ENCODE assay signal across 10 cellular contexts in the genomic region with DNA sequence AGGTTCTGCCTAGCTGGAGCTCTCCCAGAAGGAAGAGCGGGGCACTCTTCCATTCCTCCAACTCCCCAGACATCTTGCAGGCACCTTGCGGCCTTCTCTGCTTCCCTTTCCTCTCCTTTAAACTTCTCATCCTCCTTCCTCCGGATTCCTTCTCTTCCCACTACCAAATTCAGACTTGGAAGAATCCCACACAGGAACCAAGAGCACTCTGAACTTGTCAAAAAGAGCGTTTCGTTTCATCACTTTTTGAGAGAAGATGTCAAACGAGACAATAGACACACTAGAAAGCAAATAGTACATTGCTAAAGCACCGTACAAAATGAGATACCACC. TPM values are rescaled to one million over a fixed set of nuclear protein-coding genes. Genes with fewer than 3 reads are reported as not detected.
DNase-seq lines count a peak whose midpoint lies in the region; ATAC-seq and TF ChIP-seq lines count a peak whose summit lies in the region.
"Had no signal": no experiment of that assay in that cellular context is flagged by ENCODE, and none has a peak within 500 bp of the region (broad histone marks: within the 10 kb centered on the region; RNA-seq: fewer than 3 reads in every experiment).

No MANE protein-coding gene starts in this region.

- no peak overlapping the region for H3K4me3 ChIP-seq in CD4-positive, CD25-positive, alpha-beta regulatory T cell (ENCODE audit: low read depth, low read length)
- peak overlapping the region; percentile 54 for H3K4me3 ChIP-seq in WERI-Rb-1 (ENCODE audit: low read depth, low read length)
- H3K4me3 ChIP-seq in right cardiac atrium (ENCODE audit: low read length): peak overlapping the region; percentile 54
- H3K4me3 ChIP-seq in trophoblast cell (ENCODE audit: low read depth, low read length): no peak overlapping the region

- H3K79me1 ChIP-seq in trophoblast cell (ENCODE audit: low read length): no peaks in the 10 kb centered on the region

- no peak overlapping the region for H4K91ac ChIP-seq in trophoblast cell (ENCODE audit: low read depth, low read length)

- peaks cover 0 to 4% of the 10 kb centered on the region in 2 experiments for H3K9me3 ChIP-seq in CD4-positive, CD25-positive, alpha-beta regulatory T cell (ENCODE audit: control insufficient read depth in 2 of 2, low read length in 2 of 2)
- H3K9me3 ChIP-seq in WERI-Rb-1 (ENCODE audit: severe bottlenecking): no peaks in the 10 kb centered on the region
- H3K9me3 ChIP-seq in right cardiac atrium (ENCODE audit: control insufficient read depth, low read length): peaks cover 2% of the 10 kb centered on the region
- peaks cover 7% of the 10 kb centered on the region for H3K9me3 ChIP-seq in trophoblast cell (ENCODE audit: insufficient read depth, low read depth, low read length)

- H2BK12ac ChIP-seq in trophoblast cell (ENCODE audit: low read length): no peak overlapping the region

- no peak overlapping the region for H2AFZ ChIP-seq in trophoblast cell (ENCODE audit: insufficient read depth, low read length, poor library complexity)

- no peak overlapping the region for H3K14ac ChIP-seq in trophoblast cell (ENCODE audit: low read length)

- no peak overlapping the region for H3K23ac ChIP-seq in trophoblast cell (ENCODE audit: low read length)

- no peak overlapping the region for H3K18ac ChIP-seq in trophoblast cell (ENCODE audit: low read length)

- H3K36me3 Mint-ChIP-seq in CD4-positive, CD25-positive, alpha-beta regulatory T cell: no peaks in the 10 kb centered on the region

- H3K4me2 ChIP-seq in trophoblast cell (ENCODE audit: low read length): peak overlapping the region; percentile 89

- no peak overlapping the region for H2BK5ac ChIP-seq in trophoblast cell (ENCODE audit: low read depth, low read length, poor library complexity)

- no peaks in the 10 kb centered on the region for H3K79me2 ChIP-seq in trophoblast cell (ENCODE audit: control insufficient read depth, insufficient read depth, low read length, poor library complexity)

- peaks cover 13% of the 10 kb centered on the region for H3K4me1 ChIP-seq in CD4-positive, CD25-positive, alpha-beta regulatory T cell (ENCODE audit: control insufficient read depth, insufficient read depth, low read length, poor library complexity, severe bottlenecking)
- peaks cover 6% of the 10 kb centered on the region for H3K4me1 ChIP-seq in right cardiac atrium (ENCODE audit: control insufficient read depth, insufficient read depth, low read length)
- H3K4me1 ChIP-seq in trophoblast cell (ENCODE audit: control insufficient read depth in 1 of 2, insufficient read depth in 2 of 2, low read length in 2 of 2): peaks cover 6 to 9% of the 10 kb centered on the region in 2 experiments

- peaks cover 56% of the 10 kb centered on the region for H3K27me3 ChIP-seq in CD4-positive, CD25-positive, alpha-beta regulatory T cell (ENCODE audit: control insufficient read depth, insufficient read depth, low read length)
- peaks cover 17% of the 10 kb centered on the region for H3K27me3 ChIP-seq in WERI-Rb-1 (ENCODE audit: insufficient read depth, low read depth, severe bottlenecking)
- H3K27me3 ChIP-seq in right cardiac atrium (ENCODE audit: control insufficient read depth, insufficient read depth): no peaks in the 10 kb centered on the region
- H3K27me3 ChIP-seq in trophoblast cell (ENCODE audit: insufficient read depth, low read length): peaks cover 35% of the 10 kb centered on the region

- H3K27me3 Mint-ChIP-seq in CD4-positive, CD25-positive, alpha-beta regulatory T cell: peaks cover 42% of the 10 kb centered on the region

- DNase-seq in CD4-positive, CD25-positive, alpha-beta regulatory T cell: no peak
- no peak for DNase-seq in WERI-Rb-1
- no peak for DNase-seq in right cardiac atrium
- no peak for DNase-seq in trophoblast cell
- DNase-seq in stimulated activated CD4-positive, alpha-beta T cell treated with anti-CD3 and anti-CD28 coated beads, Interleukin-1b, Interleukin-23, amount 100 ng/mL, for 48 hours: no peak
- no peak for DNase-seq in OCI-M1 (lab: John Stamatoyannopoulos, UW)
- no peak for DNase-seq in GDM1 (lab: John Stamatoyannopoulos, UW)
- DNase-seq: NCI-H2029 treated with DMSO at 0.1 percent for 48 hours, T-helper 9 cell had no signal

- H4K12ac ChIP-seq in trophoblast cell (ENCODE audit: low read depth, low read length): no peak overlapping the region

- no peak overlapping the region for H3K27ac Mint-ChIP-seq in CD4-positive, CD25-positive, alpha-beta regulatory T cell

- no peak overlapping the region for H3K27ac ChIP-seq in CD4-positive, CD25-positive, alpha-beta regulatory T cell (ENCODE audit: insufficient read depth, low read length, poor library complexity, severe bottlenecking)
- H3K27ac ChIP-seq in WERI-Rb-1 (no peak overlapping the region), right cardiac atrium (ENCODE audit: low read length) (no peak overlapping the region), trophoblast cell (ENCODE audit: low read depth, low read length) (no peak overlapping the region)

- WGBS in right cardiac atrium: 49% methylated on average over 7 of the region's 7 CpGs
- WGBS in trophoblast cell (ENCODE audit: extremely low coverage, insufficient coverage, insufficient read length): no CpG with 5 or more reads among the region's 7 CpGs

- no peak overlapping the region for H3K4ac ChIP-seq in trophoblast cell (ENCODE audit: low read depth, low read length)

- intact Hi-C loops in right cardiac atrium (cut with DNase I): no loop called here

- TF ChIP-seq CTCF in WERI-Rb-1 (IDR thresholded peaks at IDR 0.05; ENCODE audit: low read depth, low read length): no peak

- H2BK120ac ChIP-seq in trophoblast cell (ENCODE audit: insufficient read depth, low read length, poor library complexity): no peak overlapping the region

- H3K9ac ChIP-seq in trophoblast cell (ENCODE audit: low read length): no peak overlapping the region

- no peak overlapping the region for H4K8ac ChIP-seq in trophoblast cell (ENCODE audit: low read depth, low read length)

- no peak overlapping the region for H2AK5ac ChIP-seq in trophoblast cell (ENCODE audit: low read length)

- ATAC-seq in CD4-positive, CD25-positive, alpha-beta regulatory T cell (ENCODE audit: low read depth in 2 of 2): no peak
- ATAC-seq in right cardiac atrium (no peak), GM21360 (IDR thresholded peaks at IDR 0.05; ENCODE audit: unreplicated experiment) (no peak)

- H3K4me1 Mint-ChIP-seq in CD4-positive, CD25-positive, alpha-beta regulatory T cell: peaks cover 2 to 20% (median 8%) of the 10 kb centered on the region in 4 donors

- peaks cover 0 to 8% (median 2%) of the 10 kb centered on the region in 7 donors for H3K9me3 Mint-ChIP-seq in CD4-positive, CD25-positive, alpha-beta regulatory T cell

- peak overlapping the region in 3 of 4 donors; percentile 70 to 81 (median 75) for H3K4me3 Mint-ChIP-seq in CD4-positive, CD25-positive, alpha-beta regulatory T cell

- no peaks in the 10 kb centered on the region for H3K36me3 ChIP-seq in CD4-positive, CD25-positive, alpha-beta regulatory T cell (ENCODE audit: control insufficient read depth, insufficient read depth, low read length)
- H3K36me3 ChIP-seq in WERI-Rb-1 (no peaks in the 10 kb centered on the region), trophoblast cell (ENCODE audit: control insufficient read depth in 1 of 2, insufficient read depth in 2 of 2, low read length in 2 of 2) (no peaks in the 10 kb centered on the region)

RNA-seq across cellular contexts. Expression of a gene that starts 0.5 kb away (rescaled TPM):
- total RNA-seq in CD4-positive, CD25-positive, alpha-beta regulatory T cell: not detected
- not detected for polyA plus RNA-seq in CD4-positive, CD25-positive, alpha-beta regulatory T cell
- total RNA-seq in right cardiac atrium: 1 to 10 TPM in 1 of 4 donors, under 1 TPM in 1, not detected in 2; 0.14 to 2.5 TPM
- polyA plus RNA-seq in right cardiac atrium: 2.2 TPM
- polyA plus RNA-seq in trophoblast cell (2013): 0.24 and 0.29 TPM in 2 replicates

RNA-seq across cellular contexts. Expression of a gene that starts 45.3 kb away (rescaled TPM):
- total RNA-seq in CD4-positive, CD25-positive, alpha-beta regulatory T cell: 14.4 TPM
- 10 to 100 TPM in 2 of 4 donors, 1 to 10 TPM in 2; 8.3 to 14.8 (median 10.2) TPM for polyA plus RNA-seq in CD4-positive, CD25-positive, alpha-beta regulatory T cell
- 10 to 100 TPM; 18.1 to 24.4 (median 22.3) TPM for total RNA-seq in right cardiac atrium
- 9.2 TPM for polyA plus RNA-seq in right cardiac atrium
- 21.0 and 22.1 TPM in 2 replicates for polyA plus RNA-seq in trophoblast cell (2013)

Comparison
In these comparisons a context has a peak if more than half of its experiments do, and no peak if none do; other contexts are left out.
1. H3K4me3 ChIP-seq: peak in WERI-Rb-1 (single experiment) and right cardiac atrium (single experiment); none in CD4-positive, CD25-positive, alpha-beta regulatory T cell (single experiment) and trophoblast cell (single experiment).